ENCODE assay signal across 12 cellular contexts in the genomic region with DNA sequence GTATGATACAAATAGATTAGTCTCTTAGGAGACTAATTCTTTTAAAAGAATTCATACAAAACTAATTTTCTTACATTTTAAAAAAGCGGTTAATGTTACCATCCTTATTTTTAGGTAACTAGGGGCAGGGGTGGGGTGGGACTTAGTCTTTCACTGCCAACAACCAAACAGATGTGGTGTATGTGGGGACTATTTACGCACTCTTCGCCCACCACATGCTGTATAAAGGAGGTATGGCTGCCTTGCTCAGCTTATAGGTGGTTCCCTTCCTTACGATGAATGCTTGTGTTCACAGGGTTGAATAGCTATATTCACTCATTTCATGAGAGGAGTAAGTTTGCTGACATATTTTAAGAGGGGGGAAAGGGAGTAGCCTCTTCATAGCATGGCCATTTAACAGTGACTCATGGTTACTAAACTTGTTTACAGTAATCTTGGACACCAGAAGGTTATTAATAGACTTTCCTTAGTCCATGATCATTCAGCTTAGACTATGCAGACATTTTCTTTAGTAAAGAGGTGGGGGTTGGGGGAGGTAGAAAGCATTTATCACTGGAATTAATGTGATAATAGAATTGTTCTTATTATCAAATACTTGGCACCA.
DNase-seq lines count a peak whose midpoint lies in the region; ATAC-seq and TF ChIP-seq lines count a peak whose summit lies in the region.
"Had no signal": no experiment of that assay in that cellular context is flagged by ENCODE, and none has a peak within 500 bp of the region (broad histone marks: within the 10 kb centered on the region; RNA-seq: fewer than 3 reads in every experiment).

No MANE protein-coding gene starts in this region.

- 88 to 89% methylated on average over 4 of the region's 4 CpGs for WGBS in heart right ventricle, 2 donors

- intact Hi-C loops in heart right ventricle (cut with DNase I) (no loop called here), head of caudate nucleus (cut with DNase I) (no loop called here)

- ATAC-seq in activated T-helper 17 cell treated with anti-CD3 and anti-CD28 coated beads, Interleukin-2, amount 50 U/mL, for 72 hours (replicated peaks) = peak; percentile 53
- ATAC-seq in heart right ventricle = peak; percentile 38 to 93 (median 86)
- ATAC-seq in HG02588 (IDR thresholded peaks at IDR 0.05; ENCODE audit: unreplicated experiment) = no peak

- H3K4me1 ChIP-seq in heart right ventricle = peaks cover 0 to 62% (median 36%) of the 10 kb centered on the region in 9 donors

- H3K4me3 Mint-ChIP-seq in activated T-cell treated with anti-CD3 and anti-CD28 coated beads, Interleukin-2, amount 50 U/mL, for 24 hours = no peak overlapping the region
- no peak overlapping the region for H3K4me3 Mint-ChIP-seq in activated T-helper 17 cell treated with anti-CD3 and anti-CD28 coated beads, Interleukin-2, amount 50 U/mL, for 72 hours
- H3K4me3 Mint-ChIP-seq in type B pancreatic cell = peak overlapping the region; percentile 7
- H3K4me3 Mint-ChIP-seq: activated naive CD8-positive, alpha-beta T cell treated with anti-CD3 and anti-CD28 coated beads, Interleukin-2, amount 10 ng/mL, durations not matched to agents 7 days and 5 days; T-helper 1 cell treated with Interleukin-12 subunit alpha and Interleukin-12 subunit beta and Interleukin-4 antibody, amounts not matched to agents 30 μg/mL and 1 μg/mL, for 36 hours had no signal

- H3K9me3 ChIP-seq in heart right ventricle = peaks cover 0 to 5% (median 0%) of the 10 kb centered on the region in 11 donors

- H3K36me3 ChIP-seq in heart right ventricle = peaks cover 0 to 20% (median 0%) of the 10 kb centered on the region in 9 donors

- no peak for DNase-seq in activated T-cell treated with anti-CD3 and anti-CD28 coated beads, Interleukin-2, amount 50 U/mL, for 24 hours
- DNase-seq in activated T-cell treated with anti-CD3 and anti-CD28 coated beads for 4 hours (no peak), heart right ventricle (no peak), type B pancreatic cell (ENCODE audit: extremely low spot score, unreplicated experiment) (no peak), head of caudate nucleus (no peak), NCI-H345 (lab: John Stamatoyannopoulos, UW) (no peak)
- DNase-seq: activated naive CD8-positive, alpha-beta T cell treated with anti-CD3 and anti-CD28 coated beads, Interleukin-2, amount 10 ng/mL, durations not matched to agents 7 days and 5 days; NCI-H1092 treated with DMSO at 0.1 percent for 48 hours had no signal

- TF ChIP-seq CTCF in heart right ventricle (IDR thresholded peaks at IDR 0.05) = no peak
- no peak for TF ChIP-seq CTCF in type B pancreatic cell (conservative IDR thresholded peaks at IDR 0.05)

- H3K27ac Mint-ChIP-seq in activated T-cell treated with anti-CD3 and anti-CD28 coated beads, Interleukin-2, amount 50 U/mL, for 24 hours = peak overlapping the region; percentile 51
- peak overlapping the region; percentile 77 for H3K27ac Mint-ChIP-seq in activated T-helper 17 cell treated with anti-CD3 and anti-CD28 coated beads, Interleukin-2, amount 50 U/mL, for 72 hours
- peak overlapping the region; percentile 67 for H3K27ac Mint-ChIP-seq in type B pancreatic cell
- H3K27ac Mint-ChIP-seq: T-helper 1 cell treated with Interleukin-12 subunit alpha and Interleukin-12 subunit beta and Interleukin-4 antibody, amounts not matched to agents 30 μg/mL and 1 μg/mL, for 36 hours had no signal

- H3K36me3 Mint-ChIP-seq in activated T-cell treated with anti-CD3 and anti-CD28 coated beads, Interleukin-2, amount 50 U/mL, for 24 hours (ENCODE audit: low read depth) = peaks cover 88% of the 10 kb centered on the region
- H3K36me3 Mint-ChIP-seq in activated T-helper 17 cell treated with anti-CD3 and anti-CD28 coated beads, Interleukin-2, amount 50 U/mL, for 72 hours (ENCODE audit: low read depth) = peaks cover 94% of the 10 kb centered on the region
- H3K36me3 Mint-ChIP-seq in type B pancreatic cell = peaks cover 37% of the 10 kb centered on the region

- no peaks in the 10 kb centered on the region for H3K27me3 ChIP-seq in heart right ventricle

- no peaks in the 10 kb centered on the region for H3K27me3 Mint-ChIP-seq in activated T-cell treated with anti-CD3 and anti-CD28 coated beads, Interleukin-2, amount 50 U/mL, for 24 hours
- H3K27me3 Mint-ChIP-seq in activated T-helper 17 cell treated with anti-CD3 and anti-CD28 coated beads, Interleukin-2, amount 50 U/mL, for 72 hours = no peaks in the 10 kb centered on the region
- H3K27me3 Mint-ChIP-seq in type B pancreatic cell = no peaks in the 10 kb centered on the region
- H3K27me3 Mint-ChIP-seq: activated naive CD8-positive, alpha-beta T cell treated with anti-CD3 and anti-CD28 coated beads, Interleukin-2, amount 10 ng/mL, durations not matched to agents 7 days and 5 days had no signal

- no peak overlapping the region for H3K4me3 ChIP-seq in heart right ventricle

- peak overlapping the region in 8 of 10 donors; percentile 18 to 67 (median 46) for H3K27ac ChIP-seq in heart right ventricle
- H3K27ac ChIP-seq: C4-2B had no signal

- H3K9me3 Mint-ChIP-seq in activated T-cell treated with anti-CD3 and anti-CD28 coated beads, Interleukin-2, amount 50 U/mL, for 24 hours = peaks cover 3% of the 10 kb centered on the region
- no peaks in the 10 kb centered on the region for H3K9me3 Mint-ChIP-seq in activated T-helper 17 cell treated with anti-CD3 and anti-CD28 coated beads, Interleukin-2, amount 50 U/mL, for 72 hours
- H3K9me3 Mint-ChIP-seq in type B pancreatic cell = no peaks in the 10 kb centered on the region
- H3K9me3 Mint-ChIP-seq: T-helper 1 cell treated with Interleukin-12 subunit alpha and Interleukin-12 subunit beta and Interleukin-4 antibody, amounts not matched to agents 30 μg/mL and 1 μg/mL, for 36 hours had no signal

- H3K4me1 Mint-ChIP-seq in activated T-cell treated with anti-CD3 and anti-CD28 coated beads, Interleukin-2, amount 50 U/mL, for 24 hours (ENCODE audit: low read depth) = peaks cover 87% of the 10 kb centered on the region
- H3K4me1 Mint-ChIP-seq in activated T-helper 17 cell treated with anti-CD3 and anti-CD28 coated beads, Interleukin-2, amount 50 U/mL, for 72 hours = peaks cover 50% of the 10 kb centered on the region
- H3K4me1 Mint-ChIP-seq in type B pancreatic cell (ENCODE audit: unreplicated experiment) = peaks cover 9% of the 10 kb centered on the region
